ENCODE assay signal across 10 cellular contexts in the genomic region with DNA sequence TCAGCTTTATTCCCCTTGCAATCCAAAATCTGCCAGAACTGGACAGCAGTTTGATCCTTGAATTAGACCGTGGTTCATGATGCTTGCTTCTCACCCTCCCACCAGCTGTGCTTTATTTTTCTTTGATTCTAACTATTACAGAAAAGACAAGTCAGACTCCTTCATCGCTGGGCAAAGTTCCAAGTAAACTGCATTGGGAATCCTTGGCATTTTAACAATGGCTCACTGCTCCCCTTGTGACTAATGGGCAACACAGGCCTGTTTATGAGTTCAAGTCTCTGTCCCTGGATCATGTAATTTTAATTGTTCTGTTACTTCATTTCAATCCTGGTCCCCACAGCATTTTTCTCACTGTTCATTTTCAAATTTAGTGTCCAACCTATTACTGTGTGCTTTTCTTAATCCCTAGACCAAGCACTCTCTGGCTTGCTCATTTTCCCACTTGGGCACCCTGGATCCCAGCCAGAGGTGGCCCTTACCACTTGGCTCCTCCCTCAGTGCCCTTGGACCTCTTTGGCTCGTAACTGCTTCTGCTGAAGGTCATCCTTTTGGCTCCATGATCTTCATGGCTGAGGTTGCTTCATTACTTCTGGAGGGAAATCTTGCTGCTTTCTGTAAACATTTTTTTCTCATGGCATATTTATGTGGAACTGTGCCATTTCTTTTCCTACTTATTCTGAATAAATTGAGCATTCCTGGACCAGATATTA. TPM values are rescaled to one million over a fixed set of nuclear protein-coding genes. Genes with fewer than 3 reads are reported as not detected.
DNase-seq lines count a peak whose midpoint lies in the region; ATAC-seq and TF ChIP-seq lines count a peak whose summit lies in the region.
"Had no signal": no experiment of that assay in that cellular context is flagged by ENCODE, and none has a peak within 500 bp of the region (broad histone marks: within the 10 kb centered on the region; RNA-seq: fewer than 3 reads in every experiment).

No MANE protein-coding gene starts in this region.

- H3K36me3 Mint-ChIP-seq in CD14-positive monocyte: no peaks in the 10 kb centered on the region

- ATAC-seq in HG03457 (IDR thresholded peaks at IDR 0.05; ENCODE audit: unreplicated experiment) (no peak), GM19397 (IDR thresholded peaks at IDR 0.05; ENCODE audit: unreplicated experiment) (no peak)

- H3K9me3 Mint-ChIP-seq in CD14-positive monocyte: no peaks in the 10 kb centered on the region

- peaks cover 18% of the 10 kb centered on the region for H3K4me1 Mint-ChIP-seq in CD14-positive monocyte

- peak; percentile 87 for DNase-seq in HCEC 1CT
- DNase-seq in SK-MEL-5 (ENCODE audit: low read depth, low spot score): peak; percentile 59
- peak; percentile 77 for DNase-seq in glomerular visceral epithelial cell (ENCODE audit: extremely low spot score)
- peak; percentile 39 for DNase-seq in superior temporal gyrus (ENCODE audit: extremely low spot score)
- DNase-seq in CD14-positive monocyte (ENCODE audit: low spot score): no peak
- DNase-seq: aorta, NCI-H146, SHP77 had no signal

- H3K27ac Mint-ChIP-seq in CD14-positive monocyte: no peak overlapping the region

- intact Hi-C loops in CD14-positive monocyte (cut with micrococcal nuclease): loop anchor here in 1 of 2 donors (5.0 kb wide), 1 partner anchor 45 kb away; no protein-coding TSS in a partner anchor

- H3K4me3 Mint-ChIP-seq in CD14-positive monocyte: no peak overlapping the region

- no peak for TF ChIP-seq CTCF in CD14-positive monocyte (IDR thresholded peaks at IDR 0.05)

- H3K27me3 Mint-ChIP-seq in CD14-positive monocyte (ENCODE audit: low read depth in 3 of 3): peaks cover 0 to 2% (median 2%) of the 10 kb centered on the region in 3 donors

- in situ Hi-C loops in SK-MEL-5 (cut with HindIII; ENCODE audit: low pct_unique_long_range_greater_than_20kb, low sequenced_read_pairs): no loop called here

RNA-seq across cellular contexts. Expression of a gene that starts 32.8 kb away (rescaled TPM):
- 10.4 and 15.4 TPM in 2 replicates for total RNA-seq in SK-MEL-5 (2014; rRNA removed; shearing (Covaris generic))
- polyA plus RNA-seq in SK-MEL-5 (2015; cell fraction: cytosol; rRNA removed): 20.7 and 24.6 TPM in 2 replicates
- 6.5 and 8.5 TPM in 2 replicates for polyA plus RNA-seq in SK-MEL-5 (2015; cell fraction: nucleus; rRNA removed)
- 100 to 1,000 TPM; 350 to 405 TPM for polyA plus RNA-seq in CD14-positive monocyte

RNA-seq across cellular contexts. Expression of a gene that starts 33.3 kb away (rescaled TPM):
- 30.6 and 36.4 TPM in 2 replicates for total RNA-seq in SK-MEL-5 (2014; rRNA removed; shearing (Covaris generic))
- 32.6 and 35.5 TPM in 2 replicates for polyA plus RNA-seq in SK-MEL-5 (2015; cell fraction: cytosol; rRNA removed)
- polyA plus RNA-seq in SK-MEL-5 (2015; cell fraction: nucleus; rRNA removed): 25.3 and 25.7 TPM in 2 replicates
- 100 to 1,000 TPM; 204 to 221 TPM for polyA plus RNA-seq in CD14-positive monocyte

RNA-seq across cellular contexts. Expression of a gene that starts 43.0 kb away (rescaled TPM):
- 40.4 and 43.9 TPM in 2 replicates for total RNA-seq in SK-MEL-5 (2014; rRNA removed; shearing (Covaris generic))
- 28.9 and 33.5 TPM in 2 replicates for polyA plus RNA-seq in SK-MEL-5 (2015; cell fraction: cytosol; rRNA removed)
- 39.7 and 43.3 TPM in 2 replicates for polyA plus RNA-seq in SK-MEL-5 (2015; cell fraction: nucleus; rRNA removed)
- 100 to 1,000 TPM; 487 to 534 TPM for polyA plus RNA-seq in CD14-positive monocyte

RNA-seq across cellular contexts. Expression of a gene that starts 48.3 kb away (rescaled TPM):
- total RNA-seq in SK-MEL-5 (2014; rRNA removed; shearing (Covaris generic)): 52.5 and 54.2 TPM in 2 replicates
- 33.3 and 37.1 TPM in 2 replicates for polyA plus RNA-seq in SK-MEL-5 (2015; cell fraction: cytosol; rRNA removed)
- 90.6 and 106 TPM in 2 replicates for polyA plus RNA-seq in SK-MEL-5 (2015; cell fraction: nucleus; rRNA removed)
- 10 to 100 TPM; 12.6 to 25.9 TPM for polyA plus RNA-seq in CD14-positive monocyte

RNA-seq across cellular contexts. Expression of a gene that starts 54.0 kb away (rescaled TPM):
- total RNA-seq in SK-MEL-5 (2014; rRNA removed; shearing (Covaris generic)): 1.9 and 2.6 TPM in 2 replicates
- polyA plus RNA-seq in SK-MEL-5 (2015; cell fraction: cytosol; rRNA removed): 5.0 and 8.1 TPM in 2 replicates
- polyA plus RNA-seq in SK-MEL-5 (2015; cell fraction: nucleus; rRNA removed): 0.75 and 4.3 TPM in 2 replicates
- 100 to 1,000 TPM; 726 to 924 TPM for polyA plus RNA-seq in CD14-positive monocyte
